In genomic region chr17:75666959-75667790, GRCh38 we compare ENCODE assay signal across 8 cellular contexts. TPM values are rescaled to one million over a fixed set of nuclear protein-coding genes. Genes with fewer than 3 reads are reported as not detected.
DNase-seq lines count a peak whose midpoint lies in the region; ATAC-seq and TF ChIP-seq lines count a peak whose summit lies in the region.

TSS of gene RECQL5 (minus strand) at chr17:75667154. CDS start at chr17:75666557, 597 bp downstream.
TSS of gene SAP30BP (plus strand) at chr17:75667338. CDS start at chr17:75667373, 35 bp downstream.

- peaks cover 12% of the 10 kb centered on the region for H3K4me1 Mint-ChIP-seq in dendritic cell treated with granulocyte-macrophage colony-stimulating factor and Interleukin-4, amounts not matched to agents 40 ng/mL and 50 ng/mL, for 4 days (ENCODE audit: low read depth)

- TF ChIP-seq CTCF in C4-2B (conservative IDR thresholded peaks at IDR 0.05): no peak

- H3K36me3 Mint-ChIP-seq in dendritic cell treated with granulocyte-macrophage colony-stimulating factor and Interleukin-4, amounts not matched to agents 40 ng/mL and 50 ng/mL, for 4 days (ENCODE audit: low read depth): peaks cover 58% of the 10 kb centered on the region

- H3K9me3 Mint-ChIP-seq in dendritic cell treated with granulocyte-macrophage colony-stimulating factor and Interleukin-4, amounts not matched to agents 40 ng/mL and 50 ng/mL, for 4 days: no peaks in the 10 kb centered on the region

- no peaks in the 10 kb centered on the region for H3K27me3 Mint-ChIP-seq in dendritic cell treated with granulocyte-macrophage colony-stimulating factor and Interleukin-4, amounts not matched to agents 40 ng/mL and 50 ng/mL, for 4 days

- peak within 1 kb of the TSS; percentile 44 for H3K4me3 Mint-ChIP-seq in dendritic cell treated with granulocyte-macrophage colony-stimulating factor and Interleukin-4, amounts not matched to agents 40 ng/mL and 50 ng/mL, for 4 days

- H3K27ac Mint-ChIP-seq in dendritic cell treated with granulocyte-macrophage colony-stimulating factor and Interleukin-4, amounts not matched to agents 40 ng/mL and 50 ng/mL, for 4 days: no peak within 1 kb of the TSS

- peak within 1 kb of the TSS; percentile 82 for H3K27ac ChIP-seq in C4-2B

- ATAC-seq in GM19397 (IDR thresholded peaks at IDR 0.05; ENCODE audit: unreplicated experiment) (peak; percentile 71), HG03571 (IDR thresholded peaks at IDR 0.05; ENCODE audit: unreplicated experiment) (peak; percentile 68), left lobe of liver (peak; percentile 99)

- DNase-seq in NCI-H82 (lab: John Stamatoyannopoulos, UW) (peak; percentile 99), left lobe of liver (ENCODE audit: low spot score) (peak; percentile 98)
- DNase-seq in activated CD4-positive, alpha-beta T cell treated with anti-CD3 and anti-CD28 coated beads, Interleukin-2, amount 50 U/mL, for 4 hours: peak; percentile 98
- peak; percentile 96 for DNase-seq in stimulated activated CD4-positive, alpha-beta T cell treated with anti-CD3 and anti-CD28 coated beads, Interleukin-2, amount 100 ng/mL, for 4 hours (ENCODE audit: low read depth)

- intact Hi-C loops in dendritic cell treated with granulocyte-macrophage colony-stimulating factor and Interleukin-4, amounts not matched to agents 40 ng/mL and 50 ng/mL, for 4 days (cut with micrococcal nuclease): no loop called here

RNA-seq across cellular contexts. Expression of gene RECQL5, which starts in this region (rescaled TPM):
- 26.0 TPM for total RNA-seq in left lobe of liver

RNA-seq across cellular contexts. Expression of gene SAP30BP, which starts in this region (rescaled TPM):
- total RNA-seq in left lobe of liver: 31.6 TPM

Comparison
In these comparisons a context has a peak if more than half of its experiments do, and no peak if none do; other contexts are left out.
1. Peak in every context shown above with its lines: DNase-seq, ATAC-seq and H3K27ac ChIP-seq.